In the genomic region with DNA sequence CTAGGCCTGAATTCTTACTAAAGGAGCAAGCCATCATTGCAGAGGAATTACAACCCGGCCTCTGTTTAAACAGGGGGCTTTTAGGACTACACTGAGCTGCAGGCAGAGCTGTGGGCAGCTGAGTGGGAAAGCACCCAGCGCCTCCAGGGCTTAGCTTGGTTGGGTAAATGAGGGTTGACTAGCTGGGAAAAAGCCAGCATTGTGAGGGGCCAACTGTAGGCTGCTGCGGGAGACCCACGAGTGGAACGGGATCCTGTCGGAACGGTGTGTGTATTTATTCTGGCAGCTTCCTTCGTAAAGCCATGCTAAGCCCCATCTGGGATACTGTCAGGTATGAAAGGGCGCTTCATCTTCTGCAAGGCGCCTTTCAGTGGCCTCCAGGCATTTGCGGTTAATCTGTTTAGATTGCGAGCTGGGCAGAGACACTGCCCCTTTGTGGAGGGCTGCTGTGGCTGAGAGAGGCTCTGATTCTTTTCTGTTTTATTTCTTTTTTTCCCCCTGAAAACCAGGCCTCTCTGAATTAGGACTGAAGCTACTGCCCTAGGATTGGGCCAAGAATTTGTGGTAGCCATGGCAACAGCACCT, we compare ENCODE assay signal across 28 cellular contexts. TPM values are rescaled to one million over a fixed set of nuclear protein-coding genes. Genes with fewer than 3 reads are reported as not detected.
DNase-seq lines count a peak whose midpoint lies in the region; TF ChIP-seq lines count a peak whose summit lies in the region.
"Had no signal": no experiment of that assay in that cellular context is flagged by ENCODE, and none has a peak within 500 bp of the region (broad histone marks: within the 10 kb centered on the region; RNA-seq: fewer than 3 reads in every experiment).

No MANE protein-coding gene starts in this region.

- no peaks in the 10 kb centered on the region for H3K4me1 ChIP-seq in breast epithelium
- H3K4me1 ChIP-seq: adrenal gland, pancreas, right lobe of liver, suprapubic skin, uterus had no signal

- CTCF ChIA-PET in MCF 10A (lab: Yijun Ruan, JAX) (interaction anchor here (0.5 to 1.1 kb wide), 3 partner anchors 24 to 465 kb away, joined by 3 read pairs; no protein-coding TSS in a partner anchor), HEK293T (lab: Yijun Ruan, JAX) (interaction anchor here (1.0 kb wide), 1 partner anchor 15 kb away, joined by 3 read pairs; no protein-coding TSS in a partner anchor)

- H3K4me3 Mint-ChIP-seq in MCF 10A (ENCODE audit: unreplicated experiment), result no peak overlapping the region
- H3K4me3 Mint-ChIP-seq: CD14-positive monocyte; dendritic cell treated with granulocyte-macrophage colony-stimulating factor and Interleukin-4, amounts not matched to agents 40 ng/mL and 50 ng/mL, for 4 days; T-helper 17 cell had no signal

- H3K27ac ChIP-seq in breast epithelium (no peak overlapping the region), WERI-Rb-1 (no peak overlapping the region)
- H3K27ac ChIP-seq: adrenal gland, cardiac muscle cell, hepatocyte, pancreas, right lobe of liver, suprapubic skin, uterus had no signal

- peaks cover 28% of the 10 kb centered on the region for H3K27me3 Mint-ChIP-seq in MCF 10A (ENCODE audit: insufficient read depth, unreplicated experiment)

- no peaks in the 10 kb centered on the region for H3K36me3 ChIP-seq in breast epithelium
- H3K36me3 ChIP-seq in WERI-Rb-1, result no peaks in the 10 kb centered on the region
- H3K36me3 ChIP-seq: adrenal gland, cardiac muscle cell, pancreas, right lobe of liver, suprapubic skin, uterus had no signal

- no peaks in the 10 kb centered on the region for H3K36me3 Mint-ChIP-seq in MCF 10A (ENCODE audit: insufficient read depth, unreplicated experiment)
- H3K36me3 Mint-ChIP-seq: CD14-positive monocyte had no signal

- TF ChIP-seq CTCF in MCF 10A (IDR thresholded peaks at IDR 0.05; ENCODE audit: unreplicated experiment) (no peak), breast epithelium (IDR thresholded peaks at IDR 0.05) (no peak), WERI-Rb-1 (IDR thresholded peaks at IDR 0.05; ENCODE audit: low read depth, low read length) (no peak)

- no peaks in the 10 kb centered on the region for H3K4me1 Mint-ChIP-seq in MCF 10A (ENCODE audit: insufficient read depth, unreplicated experiment)
- H3K4me1 Mint-ChIP-seq: CD14-positive monocyte, T-helper 17 cell had no signal

- POLR2A ChIA-PET in MCF 10A (lab: Yijun Ruan, JAX), result interaction anchor here (0.5 to 1.1 kb wide), 3 partner anchors 15 to 116 kb away, joined by 3 read pairs; no protein-coding TSS in a partner anchor
- POLR2A ChIA-PET in HEK293T (lab: Yijun Ruan, JAX), result no interaction called here

- H3K27me3 ChIP-seq in breast epithelium, result no peaks in the 10 kb centered on the region
- H3K27me3 ChIP-seq in WERI-Rb-1 (ENCODE audit: insufficient read depth, low read depth, severe bottlenecking), result no peaks in the 10 kb centered on the region
- H3K27me3 ChIP-seq: adrenal gland, cardiac muscle cell, hepatocyte, pancreas, right lobe of liver, uterus had no signal

- DNase-seq in MCF 10A (ENCODE audit: unreplicated experiment) (peak; percentile 6), breast epithelium (ENCODE audit: low spot score in 2 of 2) (no peak), WERI-Rb-1 (peak; percentile 45), iPS-NIHi11 (ENCODE audit: low spot score) (peak; percentile 16), AG20443 (ENCODE audit: low spot score) (no peak), NAMALWA (ENCODE audit: low spot score) (no peak), NCI-H524 treated with DMSO at 0.1 percent for 48 hours (lab: John Stamatoyannopoulos, UW) (no peak), HEK293T (ENCODE audit: extremely low spot score) (no peak)
- DNase-seq: ACHN; activated CD4-positive, alpha-beta T cell treated with anti-CD3 and anti-CD28 coated beads, Interleukin-2, amount 50 U/mL, for 48 hours; activated gamma-delta T cell; adrenal gland; DMS 273 treated with DMSO at 0.1 percent for 48 hours; NCI-H1092; NCI-H2107; pancreas; right lobe of liver; SHP77; T-helper 17 cell; uterus had no signal

- H3K27ac Mint-ChIP-seq in MCF 10A (ENCODE audit: low read depth, unreplicated experiment), result no peak overlapping the region
- H3K27ac Mint-ChIP-seq: CD14-positive monocyte; dendritic cell treated with granulocyte-macrophage colony-stimulating factor and Interleukin-4, amounts not matched to agents 40 ng/mL and 50 ng/mL, for 4 days; T-helper 17 cell had no signal

- intact Hi-C loops in MCF 10A (cut with micrococcal nuclease), result no loop called here
- intact Hi-C loops in breast epithelium (cut with DNase I; ENCODE audit: low total_unique reads), result no loop called here

- H3K4me3 ChIP-seq in breast epithelium (no peak overlapping the region), WERI-Rb-1 (ENCODE audit: low read depth, low read length) (no peak overlapping the region)
- H3K4me3 ChIP-seq: adrenal gland, cardiac muscle cell, hepatocyte, pancreas, right lobe of liver, suprapubic skin, uterus had no signal

- no TSS peak for BruUV-seq in MCF 10A (replicated peaks; lab: Mats Ljungman, UMichigan)

- TF ChIP-seq POLR2A in breast epithelium (IDR thresholded peaks at IDR 0.05), result no peak

- H3K9me3 ChIP-seq in breast epithelium (no peaks in the 10 kb centered on the region), WERI-Rb-1 (ENCODE audit: severe bottlenecking) (no peaks in the 10 kb centered on the region)
- H3K9me3 ChIP-seq: adrenal gland, pancreas, right lobe of liver, suprapubic skin, uterus had no signal

- H3K9me3 Mint-ChIP-seq in MCF 10A (ENCODE audit: unreplicated experiment), result no peaks in the 10 kb centered on the region
- H3K9me3 Mint-ChIP-seq: dendritic cell treated with granulocyte-macrophage colony-stimulating factor and Interleukin-4, amounts not matched to agents 40 ng/mL and 50 ng/mL, for 4 days had no signal

TF ChIP-seq in HEK293T, 16 proteins besides CTCF, POLR2A, EP300 and RAD21:
- TF ChIP-seq NFRKB (IDR thresholded peaks at IDR 0.05) (no peak), BHLHE40 (IDR thresholded peaks at IDR 0.05; ENCODE audit: borderline replicate concordance) (no peak)

RNA-seq across cellular contexts. Expression of a gene that starts 39.5 kb away (rescaled TPM):
- total RNA-seq in MCF 10A (2022), result not detected in 2 replicates
- under 1 TPM in 2 of 3 donors, not detected in 1; 0.29 to 0.96 TPM for total RNA-seq in breast epithelium
- total RNA-seq: adrenal gland, endothelial cell of umbilical vein, HT-29, lung microvascular endothelial cell, right lobe of liver, suprapubic skin, T-helper 17 cell, uterus had no signal

Comparison
In these comparisons a context has a peak if more than half of its experiments do, and no peak if none do; other contexts are left out.
1. DNase-seq: peak in MCF 10A (single experiment), WERI-Rb-1 (single experiment) and iPS-NIHi11 (single experiment); none in breast epithelium (0 of 2), AG20443 (single experiment), NAMALWA (single experiment), NCI-H524 treated with DMSO at 0.1 percent for 48 hours (single experiment) and HEK293T (single experiment).